1 cellular context compared by ENCODE assay signal in genomic region chr7:139159900-139160675, GRCh38.
TF ChIP-seq lines count a peak whose summit lies in the region.

No MANE protein-coding gene starts in this region.

TF ChIP-seq in A549, 52 proteins besides CTCF, POLR2A, EP300 and RAD21 (continued from another document):
- no peak for TF ChIP-seq REST (IDR thresholded peaks at IDR 0.05)
- no peak for TF ChIP-seq FOSL2 (IDR thresholded peaks at IDR 0.05)
- TF ChIP-seq FOSL2 (CRISPR knock-in tag; IDR thresholded peaks at IDR 0.05) = 0 out of 2 replicates have a peak, but pooled peaks have one; percentile 6
- TF ChIP-seq ESRRA (IDR thresholded peaks at IDR 0.05; ENCODE audit: borderline replicate concordance, low read length) = no peak
- TF ChIP-seq CEBPB (IDR thresholded peaks at IDR 0.05) = peak; percentile 56 to 78; a peak in 3 of 4 replicates
- peak; percentile 75 for TF ChIP-seq MAFK (IDR thresholded peaks at IDR 0.05; ENCODE audit: partially characterized antibody)
- no peak for TF ChIP-seq FOSB (CRISPR knock-in tag; IDR thresholded peaks at IDR 0.05)
- no peak for TF ChIP-seq NPAS2 (CRISPR knock-in tag; IDR thresholded peaks at IDR 0.05; ENCODE audit: borderline replicate concordance)
- TF ChIP-seq CBX8 (IDR thresholded peaks at IDR 0.05) = no peak
- TF ChIP-seq ATOH8 (CRISPR knock-in tag; IDR thresholded peaks at IDR 0.05; ENCODE audit: low read depth) = no peak
